ENCODE assay signal across 1 cellular context in genomic region chr3:71984843-71985594, GRCh38.
TF ChIP-seq lines count a peak whose summit lies in the region.

No MANE protein-coding gene starts in this region.

TF ChIP-seq in HepG2, 621 proteins besides CTCF, POLR2A, EP300 and RAD21 (continued from another document):
- no peak for TF ChIP-seq GPBP1L1 (CRISPR knock-in tag; IDR thresholded peaks at IDR 0.05)
- no peak for TF ChIP-seq SNAI1 (CRISPR knock-in tag; IDR thresholded peaks at IDR 0.05; ENCODE audit: borderline replicate concordance)
TF ChIP-seq in HepG2: peak in this region for 0.
